ENCODE assay signal across 8 cellular contexts in genomic region chr16:84718-85452, GRCh38. TPM values are rescaled to one million over a fixed set of nuclear protein-coding genes. Genes with fewer than 3 reads are reported as not detected.
DNase-seq lines count a peak whose midpoint lies in the region; ATAC-seq and TF ChIP-seq lines count a peak whose summit lies in the region.

No MANE protein-coding gene starts in this region.

- peak; percentile 64 for ATAC-seq in HG03442 (IDR thresholded peaks at IDR 0.05; ENCODE audit: unreplicated experiment)

- TF ChIP-seq CTCF in astrocyte of the spinal cord (IDR thresholded peaks at IDR 0.05; ENCODE audit: low read depth, low read length): no peak
- no peak for TF ChIP-seq CTCF in kidney epithelial cell (IDR thresholded peaks at IDR 0.05; ENCODE audit: insufficient read depth, low read length, poor library complexity, severe bottlenecking)

- H3K4me1 ChIP-seq in SJSA1 (replicated peaks) (peaks cover 19% of the 10 kb centered on the region), HAP-1 (no peaks in the 10 kb centered on the region)

- H3K36me3 ChIP-seq in SJSA1: peaks cover 84% of the 10 kb centered on the region
- peaks cover 2% of the 10 kb centered on the region for H3K36me3 ChIP-seq in kidney epithelial cell (ENCODE audit: control insufficient read depth, insufficient read depth, low read length)
- peaks cover 53% of the 10 kb centered on the region for H3K36me3 ChIP-seq in HAP-1 (replicated peaks)

- in situ Hi-C loops in astrocyte of the spinal cord (cut with HindIII; ENCODE audit: low sequenced_read_pairs) (no loop called here), HAP-1 (cut with MboI; ENCODE audit: low sequenced_read_pairs) (no loop called here)

- H3K4me3 ChIP-seq in SJSA1 (no peak overlapping the region), astrocyte of the spinal cord (ENCODE audit: low read depth, low read length) (no peak overlapping the region), kidney epithelial cell (ENCODE audit: low read depth, low read length) (no peak overlapping the region), HAP-1 (no peak overlapping the region)

- H3K9me3 ChIP-seq in SJSA1 (replicated peaks): no peaks in the 10 kb centered on the region
- H3K9me3 ChIP-seq in HAP-1: no peaks in the 10 kb centered on the region

- peak; percentile 77 for DNase-seq in activated effector memory CD4-positive, alpha-beta T cell treated with anti-CD3 and anti-CD28 coated beads, Interleukin-2, amount 50 U/mL, for 16 hours
- no peak for DNase-seq in activated effector memory CD4-positive, alpha-beta T cell treated with Interleukin-2 at 50 U/mL for 16 hours
- DNase-seq in SJSA1 (ENCODE audit: low read depth in 1 of 2, low spot score in 2 of 2) (peak; percentile 73 to 92), astrocyte of the spinal cord (ENCODE audit: low read depth, low spot score) (peak; percentile 92), kidney epithelial cell (ENCODE audit: low read depth) (peak; percentile 95), HAP-1 (ENCODE audit: low spot score in 2 of 2) (no peak)
- peak; percentile 37 for DNase-seq in stimulated activated CD8-positive, alpha-beta memory T cell treated with anti-CD3 and anti-CD28 coated beads, Interleukin-12 subunit alpha, Interleukin-12 subunit beta, amount 100 ng/mL, for 1 hour (ENCODE audit: low read depth)

- H3K27ac ChIP-seq in SJSA1: peak overlapping the region; percentile 50

- H3K27me3 ChIP-seq in SJSA1 (replicated peaks): no peaks in the 10 kb centered on the region
- no peaks in the 10 kb centered on the region for H3K27me3 ChIP-seq in kidney epithelial cell (ENCODE audit: control insufficient read depth, insufficient read depth, low read length)
- no peaks in the 10 kb centered on the region for H3K27me3 ChIP-seq in HAP-1 (ENCODE audit: low read depth)

RNA-seq across cellular contexts. Expression of gene MPG, which starts 6.9 kb away (rescaled TPM):
- 102 and 173 TPM in 2 replicates for total RNA-seq in SJSA1 (2014; rRNA removed; shearing (Covaris generic))
- total RNA-seq in kidney epithelial cell: 130 and 141 TPM in 2 replicates

RNA-seq across cellular contexts. Expression of gene RHBDF1, which starts 12.5 kb away (rescaled TPM):
- total RNA-seq in SJSA1 (2014; rRNA removed; shearing (Covaris generic)): 21.4 and 23.4 TPM in 2 replicates
- 36.0 and 40.2 TPM in 2 replicates for total RNA-seq in kidney epithelial cell

RNA-seq across cellular contexts. Expression of gene SNRNP25, which starts 31.3 kb away (rescaled TPM):
- 30.2 and 37.0 TPM in 2 replicates for total RNA-seq in SJSA1 (2014; rRNA removed; shearing (Covaris generic))
- total RNA-seq in kidney epithelial cell: 12.7 and 25.4 TPM in 2 replicates

RNA-seq across cellular contexts. Expression of gene POLR3K, which starts 31.5 kb away (rescaled TPM):
- total RNA-seq in SJSA1 (2014; rRNA removed; shearing (Covaris generic)): 10.1 and 20.8 TPM in 2 replicates
- 5.5 and 7.8 TPM in 2 replicates for total RNA-seq in kidney epithelial cell

RNA-seq across cellular contexts. Expression of gene NPRL3, which starts 53.6 kb away (rescaled TPM):
- total RNA-seq in SJSA1 (2014; rRNA removed; shearing (Covaris generic)): 7.5 and 11.2 TPM in 2 replicates
- 29.2 and 37.5 TPM in 2 replicates for total RNA-seq in kidney epithelial cell

Comparison
In these comparisons a context has a peak if more than half of its experiments do, and no peak if none do; other contexts are left out.
1. DNase-seq: peak in activated effector memory CD4-positive, alpha-beta T cell treated with anti-CD3 and anti-CD28 coated beads, Interleukin-2, amount 50 U/mL, for 16 hours (single experiment), SJSA1 (2 of 2), astrocyte of the spinal cord (single experiment), kidney epithelial cell (single experiment) and stimulated activated CD8-positive, alpha-beta memory T cell treated with anti-CD3 and anti-CD28 coated beads, Interleukin-12 subunit alpha, Interleukin-12 subunit beta, amount 100 ng/mL, for 1 hour (single experiment); none in activated effector memory CD4-positive, alpha-beta T cell treated with Interleukin-2 at 50 U/mL for 16 hours (single experiment) and HAP-1 (0 of 2).